Comparison of ENCODE assay signal across 29 cellular contexts in genomic region chr14:105918496-105919262, GRCh38.
A peak's percentile ranks its signal among the peaks of the same experiment; 100 is the strongest.
DNase-seq lines count a peak whose midpoint lies in the region; ATAC-seq and TF ChIP-seq lines count a peak whose summit lies in the region.
"Had no signal": no experiment of that assay in that cellular context is flagged by ENCODE, and none has a peak within 500 bp of the region (broad histone marks: within the 10 kb centered on the region; RNA-seq: fewer than 3 reads in every experiment).

No MANE protein-coding gene starts in this region.

- no peak overlapping the region for H2AK5ac ChIP-seq in mesenchymal stem cell (ENCODE audit: low read length, severe bottlenecking)

- no peak overlapping the region for H2BK15ac ChIP-seq in mesenchymal stem cell (ENCODE audit: low read depth, poor library complexity, severe bottlenecking)

- H3K27ac Mint-ChIP-seq in CD14-positive monocyte: no peak overlapping the region
- H3K27ac Mint-ChIP-seq: activated CD4-positive, alpha-beta T cell treated with anti-CD3 and anti-CD28 coated beads, Interleukin-2, amount 10 ng/mL, durations not matched to agents 7 days and 5 days; activated naive CD8-positive, alpha-beta T cell treated with anti-CD3 and anti-CD28 coated beads, Interleukin-2, amount 50 U/mL, for 24 hours; activated T-cell treated with anti-CD3 and anti-CD28 coated beads, Interleukin-2, amount 50 U/mL, for 24 hours; effector memory CD8-positive, alpha-beta T cell had no signal

- H3K4me3 Mint-ChIP-seq in CD14-positive monocyte: no peak overlapping the region
- H3K4me3 Mint-ChIP-seq: activated CD4-positive, alpha-beta T cell treated with anti-CD3 and anti-CD28 coated beads, Interleukin-2, amount 10 ng/mL, durations not matched to agents 7 days and 5 days; activated naive CD8-positive, alpha-beta T cell treated with anti-CD3 and anti-CD28 coated beads, Interleukin-2, amount 50 U/mL, for 24 hours; activated T-cell treated with anti-CD3 and anti-CD28 coated beads, Interleukin-2, amount 50 U/mL, for 24 hours; effector memory CD8-positive, alpha-beta T cell had no signal

- H3K4ac ChIP-seq in mesenchymal stem cell (ENCODE audit: low read depth in 1 of 2, low read length in 2 of 2): no peak overlapping the region

- no peak overlapping the region for H3K14ac ChIP-seq in mesenchymal stem cell (ENCODE audit: low read length in 2 of 2)

- H3K4me1 ChIP-seq in right cardiac atrium (ENCODE audit: control insufficient read depth, insufficient read depth, low read length) (no peaks in the 10 kb centered on the region), mesenchymal stem cell (ENCODE audit: control insufficient read depth, insufficient read depth, low read depth, low read length) (no peaks in the 10 kb centered on the region)
- H3K4me1 ChIP-seq: BLaER1 treated with 17β-estradiol and CSF1 and Interleukin-3, amounts not matched to agents 10 nM and 100 nM; Caco-2; SJSA1; tibial nerve had no signal

- ATAC-seq in right cardiac atrium (no peak), sciatic nerve (no peak), GM18867 (IDR thresholded peaks at IDR 0.05; ENCODE audit: unreplicated experiment) (no peak)
- ATAC-seq: activated naive CD8-positive, alpha-beta T cell treated with anti-CD3 and anti-CD28 coated beads, Interleukin-2, amount 50 U/mL, for 24 hours; effector memory CD8-positive, alpha-beta T cell had no signal

- no peak overlapping the region for H4K91ac ChIP-seq in mesenchymal stem cell (ENCODE audit: low read length)

- H3K79me1 ChIP-seq in mesenchymal stem cell (replicated peaks; ENCODE audit: low read length, poor library complexity, severe bottlenecking): no peaks in the 10 kb centered on the region

- H2BK5ac ChIP-seq in mesenchymal stem cell (ENCODE audit: low read depth, low read length, poor library complexity, severe bottlenecking): no peak overlapping the region

- no peaks in the 10 kb centered on the region for H3K36me3 ChIP-seq in mesenchymal stem cell (ENCODE audit: control insufficient read depth in 1 of 2, insufficient read depth in 2 of 2, low read depth in 1 of 2, low read length in 2 of 2)
- H3K36me3 ChIP-seq: BLaER1 treated with 17β-estradiol and CSF1 and Interleukin-3, amounts not matched to agents 10 nM and 100 nM; ovary; SJSA1; tibial nerve had no signal

- H3K36me3 Mint-ChIP-seq in CD14-positive monocyte: no peaks in the 10 kb centered on the region

- no peaks in the 10 kb centered on the region for H3K9me3 ChIP-seq in right cardiac atrium (ENCODE audit: control insufficient read depth, low read length)
- peaks cover 3% of the 10 kb centered on the region for H3K9me3 ChIP-seq in mesenchymal stem cell (ENCODE audit: control insufficient read depth, low read length)
- H3K9me3 ChIP-seq: BLaER1 treated with 17β-estradiol and CSF1 and Interleukin-3, amounts not matched to agents 10 nM and 100 nM; Caco-2; SJSA1 had no signal

- no peak overlapping the region for H2BK12ac ChIP-seq in mesenchymal stem cell (ENCODE audit: low read length in 2 of 2)

- H3K27me3 ChIP-seq in right cardiac atrium (ENCODE audit: control insufficient read depth, insufficient read depth): no peaks in the 10 kb centered on the region
- no peaks in the 10 kb centered on the region for H3K27me3 ChIP-seq in mesenchymal stem cell (ENCODE audit: control insufficient read depth in 1 of 2, insufficient read depth in 1 of 2, low read length in 2 of 2)
- H3K27me3 ChIP-seq: BLaER1 treated with 17β-estradiol and CSF1 and Interleukin-3, amounts not matched to agents 10 nM and 100 nM; ovary; SJSA1; tibial nerve had no signal

- no peak overlapping the region for H3K4me2 ChIP-seq in mesenchymal stem cell (ENCODE audit: low read length, poor library complexity, severe bottlenecking)
- H3K4me2 ChIP-seq: BLaER1 treated with 17β-estradiol and CSF1 and Interleukin-3, amounts not matched to agents 10 nM and 100 nM had no signal

- DNase-seq in CD14-positive monocyte (ENCODE audit: low spot score): peak; percentile 39
- DNase-seq in GM12865 (ENCODE audit: low read depth): peak; percentile 35
- DNase-seq in right cardiac atrium: peak; percentile 4 to 28 (median 21)
- DNase-seq in sciatic nerve (ENCODE audit: low spot score): peak; percentile 35
- no peak for DNase-seq in iPS-NIHi7 (ENCODE audit: extremely low spot score)
- no peak for DNase-seq in mesenchymal stem cell
- DNase-seq: activated CD4-positive, alpha-beta T cell treated with anti-CD3 and anti-CD28 coated beads, Interleukin-2, amount 10 ng/mL, durations not matched to agents 7 days and 5 days; activated gamma-delta T cell treated with Interleukin-2 at 50 U/mL for 16 hours; activated naive CD8-positive, alpha-beta T cell treated with anti-CD3 and anti-CD28 coated beads, Interleukin-2, amount 50 U/mL, for 24 hours; activated T-cell treated with anti-CD3 and anti-CD28 coated beads, Interleukin-2, amount 50 U/mL, for 24 hours; central memory CD4-positive, alpha-beta T cell; DMS79; effector memory CD8-positive, alpha-beta T cell; islet precursor cell; KBM-7; NCI-H1092; NCI-H1694; NCI-H82; retina; stimulated activated CD8-positive, alpha-beta memory T cell treated with anti-CD3 and anti-CD28 coated beads, Interleukin-4, amount 100 ng/mL, for 48 hours; T-helper 9 cell had no signal

- H2AFZ ChIP-seq in mesenchymal stem cell (ENCODE audit: low read depth, low read length): no peak overlapping the region

- H3K9me3 Mint-ChIP-seq in CD14-positive monocyte: peaks cover 11 to 22% (median 14%) of the 10 kb centered on the region in 7 donors
- H3K9me3 Mint-ChIP-seq: activated naive CD8-positive, alpha-beta T cell treated with anti-CD3 and anti-CD28 coated beads, Interleukin-2, amount 50 U/mL, for 24 hours had no signal

- intact Hi-C loops in CD14-positive monocyte (cut with micrococcal nuclease): no loop called here
- intact Hi-C loops in right cardiac atrium (cut with DNase I): loop anchor here in 1 of 4 donors (2.0 kb wide), 1 partner anchor 14 kb away; no protein-coding TSS in a partner anchor
- intact Hi-C loops in sciatic nerve (cut with DNase I): no loop called here

- no peak overlapping the region for H3K27ac ChIP-seq in right cardiac atrium (ENCODE audit: low read length)
- no peak overlapping the region for H3K27ac ChIP-seq in mesenchymal stem cell (ENCODE audit: low read length, poor library complexity, severe bottlenecking)
- H3K27ac ChIP-seq: BLaER1 treated with 17β-estradiol and CSF1 and Interleukin-3, amounts not matched to agents 10 nM and 100 nM; ovary; SJSA1; tibial nerve; VCaP had no signal

- H3K18ac ChIP-seq in mesenchymal stem cell (ENCODE audit: low read depth in 1 of 2, low read length in 2 of 2): no peak overlapping the region

- H3K9ac ChIP-seq in mesenchymal stem cell (ENCODE audit: low read length): no peak overlapping the region
- H3K9ac ChIP-seq: BLaER1 treated with 17β-estradiol and CSF1 and Interleukin-3, amounts not matched to agents 10 nM and 100 nM had no signal

- H3K4me3 ChIP-seq in GM12865 (ENCODE audit: low read depth, low read length) (peak overlapping the region; percentile 85), right cardiac atrium (ENCODE audit: low read length) (no peak overlapping the region), mesenchymal stem cell (ENCODE audit: insufficient read depth in 1 of 2, low read depth in 1 of 2, low read length in 2 of 2) (no peak overlapping the region)
- H3K4me3 ChIP-seq: BLaER1 treated with 17β-estradiol and CSF1 and Interleukin-3, amounts not matched to agents 10 nM and 100 nM; lung; ovary; SJSA1; tibial nerve had no signal

- peaks cover 5 to 17% (median 13%) of the 10 kb centered on the region in 3 donors for H3K27me3 Mint-ChIP-seq in CD14-positive monocyte (ENCODE audit: low read depth in 3 of 3)
- H3K27me3 Mint-ChIP-seq: activated naive CD8-positive, alpha-beta T cell treated with anti-CD3 and anti-CD28 coated beads, Interleukin-2, amount 50 U/mL, for 24 hours had no signal

- H3K23ac ChIP-seq in mesenchymal stem cell (ENCODE audit: low read length in 2 of 2): no peak overlapping the region

- H3K4me1 Mint-ChIP-seq in CD14-positive monocyte: no peaks in the 10 kb centered on the region
- H3K4me1 Mint-ChIP-seq: activated CD4-positive, alpha-beta T cell treated with anti-CD3 and anti-CD28 coated beads, Interleukin-2, amount 10 ng/mL, durations not matched to agents 7 days and 5 days; activated naive CD8-positive, alpha-beta T cell treated with anti-CD3 and anti-CD28 coated beads, Interleukin-2, amount 50 U/mL, for 24 hours had no signal

- 77% methylated on average over 17 of the region's 17 CpGs for WGBS in right cardiac atrium
- WGBS in mesenchymal stem cell: 72% methylated on average over 17 of the region's 17 CpGs

- TF ChIP-seq CTCF in CD14-positive monocyte (IDR thresholded peaks at IDR 0.05) (no peak), GM12865 (IDR thresholded peaks at IDR 0.05; ENCODE audit: insufficient read depth, low read depth, low read length, missing control alignments) (no peak)

- no peak overlapping the region for H4K8ac ChIP-seq in mesenchymal stem cell (ENCODE audit: low read length)

- no peak overlapping the region for H2BK120ac ChIP-seq in mesenchymal stem cell (ENCODE audit: low read depth, low read length)

Comparison
In these comparisons a context has a peak if more than half of its experiments do, and no peak if none do; other contexts are left out.
1. DNase-seq: peak in CD14-positive monocyte (single experiment), GM12865 (single experiment), right cardiac atrium (3 of 3) and sciatic nerve (single experiment); none in iPS-NIHi7 (single experiment) and mesenchymal stem cell (single experiment).